ENCODE assay signal across 15 cellular contexts in the genomic region with DNA sequence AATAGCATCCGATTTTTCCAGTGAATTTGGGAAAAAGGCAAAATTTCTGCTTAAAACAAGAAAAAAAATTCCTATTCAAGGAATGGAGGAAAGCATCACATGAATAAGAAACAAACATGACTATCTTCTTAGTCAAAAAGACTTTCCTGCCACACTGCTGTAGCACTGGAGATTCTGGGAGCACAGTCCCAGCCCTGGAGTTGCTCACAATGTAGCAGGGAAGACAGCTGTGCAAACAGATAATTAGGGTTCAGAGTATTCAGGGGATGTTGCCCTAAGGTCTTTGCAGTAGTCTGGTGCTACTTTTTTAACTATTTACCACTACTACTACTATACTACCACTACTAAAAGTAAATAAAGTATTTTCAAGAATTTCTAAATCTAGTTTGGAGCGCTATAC.
"Had no signal": no experiment of that assay in that cellular context is flagged by ENCODE, and none has a peak within 500 bp of the region (broad histone marks: within the 10 kb centered on the region; RNA-seq: fewer than 3 reads in every experiment).

No MANE protein-coding gene starts in this region.

- DNase-seq: activated CD4-positive, alpha-beta T cell treated with anti-CD3 and anti-CD28 coated beads, Interleukin-2, amount 10 ng/mL, durations not matched to agents 7 days and 5 days; activated CD8-positive, alpha-beta T cell treated with anti-CD3 and anti-CD28 coated beads, Interleukin-2, amount 10 ng/mL, durations not matched to agents 7 days and 5 days; activated naive CD4-positive, alpha-beta T cell treated with Interleukin-2 at 50 U/mL for 16 hours; activated T-cell treated with anti-CD3 and anti-CD28 coated beads, Interleukin-2, amount 50 U/mL, for 24 hours; caudate nucleus; dorsolateral prefrontal cortex; foreskin fibroblast; hippocampal formation; nephron progenitor cell; nucleus accumbens; posterior cingulate gyrus; stimulated activated naive B cell treated with anti-CD40 and anti-IgM and Interleukin-4, amounts not matched to agents 10 μg/mL and 1 μg/mL and 100 μg/mL, for 72 hours; T1000 had no signal

- H3K27me3 ChIP-seq: dorsolateral prefrontal cortex had no signal

- ATAC-seq: activated CD4-positive, CD25-positive, alpha-beta regulatory T cell treated with anti-CD3 and anti-CD28 coated beads, Interleukin-2, amount 50 U/mL, for 24 hours; activated CD8-positive, alpha-beta T cell treated with anti-CD3 and anti-CD28 coated beads, Interleukin-2, amount 10 ng/mL, durations not matched to agents 7 days and 5 days; stimulated activated naive B cell treated with anti-CD40 and anti-IgM and Interleukin-4, amounts not matched to agents 10 μg/mL and 1 μg/mL and 100 μg/mL, for 72 hours had no signal

- H3K27ac ChIP-seq: dorsolateral prefrontal cortex had no signal

- H3K4me3 ChIP-seq: dorsolateral prefrontal cortex, lung had no signal
